ENCODE assay signal across 1 cellular context in genomic region chr10:47311193-47311899, GRCh38.
TF ChIP-seq lines count a peak whose summit lies in the region.

No MANE protein-coding gene starts in this region.

TF ChIP-seq in HEK293, 187 proteins besides CTCF, POLR2A, EP300 and RAD21 (continued from another document):
- TF ChIP-seq ZNF488 (tag by site-specific recombination; IDR thresholded peaks at IDR 0.05) (no peak), KLF1 (tag by site-specific recombination; IDR thresholded peaks at IDR 0.05) (peak; percentile 59), ZBTB17 (tag by site-specific recombination; IDR thresholded peaks at IDR 0.05) (peak; percentile 40; the same call in 1 of the 2 replicates)
- TF ChIP-seq, protein P1, sequence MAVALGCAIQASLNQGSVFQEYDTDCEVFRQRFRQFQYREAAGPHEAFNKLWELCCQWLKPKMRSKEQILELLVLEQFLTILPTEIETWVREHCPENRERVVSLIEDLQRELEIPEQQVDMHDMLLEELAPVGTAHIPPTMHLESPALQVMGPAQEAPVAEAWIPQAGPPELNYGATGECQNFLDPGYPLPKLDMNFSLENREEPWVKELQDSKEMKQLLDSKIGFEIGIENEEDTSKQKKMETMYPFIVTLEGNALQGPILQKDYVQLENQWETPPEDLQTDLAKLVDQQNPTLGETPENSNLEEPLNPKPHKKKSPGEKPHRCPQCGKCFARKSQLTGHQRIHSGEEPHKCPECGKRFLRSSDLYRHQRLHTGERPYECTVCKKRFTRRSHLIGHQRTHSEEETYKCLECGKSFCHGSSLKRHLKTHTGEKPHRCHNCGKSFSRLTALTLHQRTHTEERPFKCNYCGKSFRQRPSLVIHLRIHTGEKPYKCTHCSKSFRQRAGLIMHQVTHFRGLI (tag by site-specific recombination; IDR thresholded peaks at IDR 0.05), result peak; percentile 97
